In the genomic region with DNA sequence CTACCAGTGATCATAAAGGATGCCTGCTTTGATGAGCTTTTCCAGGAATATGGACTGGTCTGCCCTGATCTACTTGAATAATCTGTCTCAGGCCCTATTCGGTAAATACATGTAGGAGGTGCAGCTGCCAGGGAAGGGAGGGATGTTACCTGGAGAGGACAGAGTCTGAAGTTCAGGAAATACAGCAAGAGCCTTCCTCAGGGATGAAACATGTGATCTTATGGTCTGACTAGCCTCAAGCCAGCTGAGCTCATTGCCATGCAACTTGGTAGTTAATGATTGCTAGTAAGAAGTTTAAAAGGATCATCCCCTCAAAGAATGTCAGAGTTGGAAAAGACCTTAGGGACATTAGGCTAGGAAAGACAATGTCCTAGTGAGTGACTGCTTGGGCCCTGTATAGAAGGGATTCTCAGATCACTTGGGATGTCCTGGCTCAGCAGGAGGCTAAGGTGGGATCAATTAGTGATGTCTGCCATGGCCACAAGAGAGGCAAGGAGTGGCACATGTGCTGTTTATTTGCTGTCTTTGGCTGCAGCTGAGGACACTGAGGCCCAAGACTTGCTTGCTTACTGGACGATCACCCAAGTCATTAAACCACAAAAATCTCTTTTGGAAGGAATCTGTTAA, we compare ENCODE assay signal across 9 cellular contexts. TPM values are rescaled to one million over a fixed set of nuclear protein-coding genes. Genes with fewer than 3 reads are reported as not detected.
DNase-seq lines count a peak whose midpoint lies in the region; ATAC-seq and TF ChIP-seq lines count a peak whose summit lies in the region.
"Had no signal": no experiment of that assay in that cellular context is flagged by ENCODE, and none has a peak within 500 bp of the region (broad histone marks: within the 10 kb centered on the region; RNA-seq: fewer than 3 reads in every experiment).

No MANE protein-coding gene starts in this region.

- H3K4me3 Mint-ChIP-seq in activated CD4-positive, alpha-beta T cell treated with anti-CD3 and anti-CD28 coated beads, Interleukin-2, amount 10 ng/mL, durations not matched to agents 24 days and 14 days: peak overlapping the region; percentile 54

- H3K4me1 ChIP-seq in Peyer's patch (peaks cover 0 to 81% (median 12%) of the 10 kb centered on the region in 4 donors), spleen (peaks cover 51 to 100% (median 85%) of the 10 kb centered on the region in 6 donors)

- peaks cover 63% of the 10 kb centered on the region for H3K4me1 Mint-ChIP-seq in activated CD4-positive, alpha-beta T cell treated with anti-CD3 and anti-CD28 coated beads, Interleukin-2, amount 10 ng/mL, durations not matched to agents 24 days and 14 days

- H3K27ac ChIP-seq in Peyer's patch: peak overlapping the region; percentile 52 to 91 (median 76)
- H3K27ac ChIP-seq in spleen: peak overlapping the region in 6 of 8 donors; percentile 6 to 92 (median 85)
- H3K27ac ChIP-seq: ovary had no signal

- 85 to 93% (median 89%) methylated on average over 2 of the region's 2 CpGs for WGBS in spleen, 5 donors

- no peaks in the 10 kb centered on the region for H3K27me3 Mint-ChIP-seq in activated CD4-positive, alpha-beta T cell treated with anti-CD3 and anti-CD28 coated beads, Interleukin-2, amount 10 ng/mL, durations not matched to agents 24 days and 14 days

- no peaks in the 10 kb centered on the region for H3K36me3 ChIP-seq in Peyer's patch
- H3K36me3 ChIP-seq in spleen: peaks cover 0 to 18% (median 0%) of the 10 kb centered on the region in 6 donors
- H3K36me3 ChIP-seq: ovary had no signal

- TF ChIP-seq POLR2A in Peyer's patch (IDR thresholded peaks at IDR 0.05) (peak; percentile 42 to 47), spleen (IDR thresholded peaks at IDR 0.05) (no peak)

- no peaks in the 10 kb centered on the region for H3K27me3 ChIP-seq in Peyer's patch
- H3K27me3 ChIP-seq in spleen (replicated peaks in 1 of 7): no peaks in the 10 kb centered on the region
- H3K27me3 ChIP-seq: ovary had no signal

- DNase-seq in activated CD4-positive, alpha-beta T cell treated with anti-CD3 and anti-CD28 coated beads, Interleukin-2, amount 10 ng/mL, durations not matched to agents 24 days and 14 days: no peak
- DNase-seq in activated CD4-positive, alpha-beta T cell treated with anti-CD3 and anti-CD28 coated beads for 4 hours: no peak
- DNase-seq in Peyer's patch: peak in 1 of 3 donors; percentile 80
- DNase-seq in glomerular visceral epithelial cell (ENCODE audit: extremely low spot score): peak; percentile 80
- DNase-seq in spleen: peak; percentile 9
- no peak for DNase-seq in anterior cingulate cortex (lab: John Stamatoyannopoulos, UW)
- DNase-seq: ovary had no signal

- H3K9me3 ChIP-seq in Peyer's patch: no peaks in the 10 kb centered on the region
- no peaks in the 10 kb centered on the region for H3K9me3 ChIP-seq in spleen
- H3K9me3 ChIP-seq: ovary had no signal

- H3K27ac Mint-ChIP-seq in activated CD4-positive, alpha-beta T cell treated with anti-CD3 and anti-CD28 coated beads, Interleukin-2, amount 10 ng/mL, durations not matched to agents 24 days and 14 days: peak overlapping the region; percentile 99

- intact Hi-C loops in activated CD4-positive, alpha-beta T cell treated with anti-CD3 and anti-CD28 coated beads, Interleukin-2, amount 10 ng/mL, durations not matched to agents 24 days and 14 days (cut with micrococcal nuclease): loop anchor here (1.0 kb wide), 1 partner anchor 8 kb away; no protein-coding TSS in a partner anchor
- intact Hi-C loops in spleen (cut with DNase I; ENCODE audit: low total_unique reads): no loop called here

- peak in 1 of 6 experiments; percentile 15 for TF ChIP-seq CTCF in Peyer's patch (IDR thresholded peaks at IDR 0.05)
- TF ChIP-seq CTCF in spleen (IDR thresholded peaks at IDR 0.05 in 8 of 11, conservative IDR thresholded peaks at IDR 0.05 in 3 of 11): no peak

- no peaks in the 10 kb centered on the region for H3K9me3 Mint-ChIP-seq in activated CD4-positive, alpha-beta T cell treated with anti-CD3 and anti-CD28 coated beads, Interleukin-2, amount 10 ng/mL, durations not matched to agents 24 days and 14 days

- H3K4me3 ChIP-seq in Peyer's patch (no peak overlapping the region), spleen (no peak overlapping the region)
- H3K4me3 ChIP-seq: ovary had no signal

- ATAC-seq in HG02840 (IDR thresholded peaks at IDR 0.05; ENCODE audit: low FRiP score, unreplicated experiment): no peak
- no peak for ATAC-seq in GM19035 (IDR thresholded peaks at IDR 0.05; ENCODE audit: unreplicated experiment)

- peaks cover 32% of the 10 kb centered on the region for H3K36me3 Mint-ChIP-seq in activated CD4-positive, alpha-beta T cell treated with anti-CD3 and anti-CD28 coated beads, Interleukin-2, amount 10 ng/mL, durations not matched to agents 24 days and 14 days (ENCODE audit: low read depth)

RNA-seq across cellular contexts. Expression of gene PTPRJ, which starts 18.5 kb away (rescaled TPM):
- total RNA-seq in activated CD4-positive, alpha-beta T cell treated with anti-CD3 and anti-CD28 coated beads, Interleukin-2, amount 10 ng/mL, durations not matched to agents 24 days and 14 days: 51.3 and 52.2 TPM in 2 replicates
- total RNA-seq in Peyer's patch: 10 to 100 TPM; 28.1 to 50.1 (median 37.5) TPM
- total RNA-seq in spleen: 100 to 1,000 TPM in 4 of 7 donors, 10 to 100 TPM in 3; 63.7 to 135 (median 100) TPM
- polyA plus RNA-seq in spleen: 10 to 100 TPM in 1 of 3 donors, 1 to 10 TPM in 2; 6.4 to 11.6 (median 10.0) TPM

Comparison
In these comparisons a context has a peak if more than half of its experiments do, and no peak if none do; other contexts are left out.
1. DNase-seq: peak in glomerular visceral epithelial cell (single experiment) and spleen (single experiment); none in activated CD4-positive, alpha-beta T cell treated with anti-CD3 and anti-CD28 coated beads, Interleukin-2, amount 10 ng/mL, durations not matched to agents 24 days and 14 days (single experiment), activated CD4-positive, alpha-beta T cell treated with anti-CD3 and anti-CD28 coated beads for 4 hours (0 of 2) and anterior cingulate cortex (0 of 58).
2. POLR2A ChIP-seq: peak in Peyer's patch (2 of 2); none in spleen (0 of 3).